ENCODE assay signal across 8 cellular contexts in genomic region chr21:42309753-42310213, GRCh38. TPM values are rescaled to one million over a fixed set of nuclear protein-coding genes. Genes with fewer than 3 reads are reported as not detected.
A peak's percentile ranks its signal among the peaks of the same experiment; 100 is the strongest.
DNase-seq lines count a peak whose midpoint lies in the region; ATAC-seq and TF ChIP-seq lines count a peak whose summit lies in the region.

No MANE protein-coding gene starts in this region.

- peaks cover 16% of the 10 kb centered on the region for H3K27me3 Mint-ChIP-seq in T-helper 17 cell

- peak overlapping the region; percentile 35 for H3K4me2 ChIP-seq in Loucy (ENCODE audit: low read depth, low read length, poor library complexity, severe bottlenecking)

- no peaks in the 10 kb centered on the region for H3K9me2 ChIP-seq in Loucy (replicated peaks; ENCODE audit: low read depth, low read length)

- peak; percentile 21 for DNase-seq in EH (ENCODE audit: low read depth)
- peak; percentile 44 to 64 (median 52) for DNase-seq in T-helper 17 cell
- DNase-seq in anterior cingulate cortex (lab: John Stamatoyannopoulos, UW) = peak in 32 of 58 donors; percentile 4 to 73 (median 26)
- DNase-seq in iPS DF 19.7 (ENCODE audit: low read depth, low spot score) = peak; percentile 28
- peak; percentile 90 for DNase-seq in spleen

- no peaks in the 10 kb centered on the region for H3F3A ChIP-seq in Loucy (ENCODE audit: low read depth)

- H3K36me3 Mint-ChIP-seq in T-helper 17 cell (ENCODE audit: low read depth) = no peaks in the 10 kb centered on the region

- H3K79me2 ChIP-seq in Loucy (ENCODE audit: insufficient read depth, low read length) = peaks cover 11% of the 10 kb centered on the region; the same call in 1 of the 2 replicates

- no peak overlapping the region for H3K27ac Mint-ChIP-seq in T-helper 17 cell

- H4K20me1 ChIP-seq in Loucy (ENCODE audit: insufficient read depth, low read length, poor library complexity, severe bottlenecking) = no peaks in the 10 kb centered on the region

- H3K9me3 ChIP-seq in Loucy (ENCODE audit: insufficient read depth, low read depth, low read length) (no peaks in the 10 kb centered on the region), T-helper 17 cell (ENCODE audit: control insufficient read depth, low read length, poor library complexity, severe bottlenecking) (no peaks in the 10 kb centered on the region), spleen (no peaks in the 10 kb centered on the region)

- peak overlapping the region in 2 of 8 donors; percentile 9 to 47 for H3K27ac ChIP-seq in spleen

- TF ChIP-seq POLR2A in spleen (IDR thresholded peaks at IDR 0.05) = no peak

- no peak overlapping the region for H2AFZ ChIP-seq in Loucy (ENCODE audit: low read length)

- no peaks in the 10 kb centered on the region for H3K36me3 ChIP-seq in Loucy (ENCODE audit: insufficient read depth, low read length)
- no peaks in the 10 kb centered on the region for H3K36me3 ChIP-seq in spleen

- no peak overlapping the region for H3K4me3 Mint-ChIP-seq in T-helper 17 cell

- H3K4me1 ChIP-seq in Loucy (ENCODE audit: insufficient read depth, low read length, poor library complexity, severe bottlenecking) = peaks cover 75% of the 10 kb centered on the region
- peaks cover 9 to 60% (median 32%) of the 10 kb centered on the region in 6 donors for H3K4me1 ChIP-seq in spleen

- H3K4me3 ChIP-seq in Loucy (ENCODE audit: low read length, poor library complexity, severe bottlenecking) (no peak overlapping the region), spleen (peak overlapping the region in 1 of 8 donors; percentile 32)

- intact Hi-C loops in spleen (cut with DNase I; ENCODE audit: low total_unique reads) = no loop called here

- 6 to 13% (median 8%) methylated on average over 15 to 22 of the region's 22 CpGs for WGBS in spleen, 5 donors

- H3K27me3 ChIP-seq in Loucy (ENCODE audit: insufficient read depth, low read length, poor library complexity, severe bottlenecking) (no peaks in the 10 kb centered on the region), spleen (replicated peaks in 1 of 7) (peaks cover 0 to 58% (median 15%) of the 10 kb centered on the region in 7 donors)

- ATAC-seq in T-helper 17 cell = peak; percentile 77
- no peak for ATAC-seq in HG02678 (IDR thresholded peaks at IDR 0.05; ENCODE audit: unreplicated experiment)
- no peak for ATAC-seq in HG03571 (IDR thresholded peaks at IDR 0.05; ENCODE audit: unreplicated experiment)

- peak overlapping the region; percentile 45 for H3K9ac ChIP-seq in Loucy (ENCODE audit: low read depth, low read length, poor library complexity, severe bottlenecking)

- peaks cover 4% of the 10 kb centered on the region for H3K4me1 Mint-ChIP-seq in T-helper 17 cell

- TF ChIP-seq CTCF in Loucy (conservative IDR thresholded peaks at IDR 0.05; ENCODE audit: low read length) (peak; percentile 92), spleen (IDR thresholded peaks at IDR 0.05 in 8 of 11, conservative IDR thresholded peaks at IDR 0.05 in 3 of 11) (peak; percentile 60 to 92 (median 76))

RNA-seq across cellular contexts. Expression of gene TFF3, which starts 5.4 kb away (rescaled TPM):
- total RNA-seq in T-helper 17 cell (not detected), spleen (100 to 1,000 TPM in 2 of 7 donors, 10 to 100 TPM in 5; 38.1 to 123 (median 72.9) TPM)
- polyA plus RNA-seq in spleen = 10 to 100 TPM; 28.9 to 77.8 (median 48.3) TPM

RNA-seq across cellular contexts. Expression of gene TFF2, which starts 41.0 kb away (rescaled TPM):
- total RNA-seq in T-helper 17 cell (not detected), spleen (not detected)
- polyA plus RNA-seq in spleen = under 1 TPM in 1 of 3 donors, not detected in 2; 0.14 TPM

RNA-seq across cellular contexts. Expression of gene TFF1, which starts 56.6 kb away (rescaled TPM):
- total RNA-seq in T-helper 17 cell (not detected), spleen (not detected)
- polyA plus RNA-seq in spleen = not detected

Comparison
In these comparisons a context has a peak if more than half of its experiments do, and no peak if none do; other contexts are left out.
1. DNase-seq: peak in every context shown above with its lines; median percentile 90 in spleen; 52 in T-helper 17 cell; 28 in iPS DF 19.7; 26 in anterior cingulate cortex; 21 in EH.
2. RNA of gene TFF3, which starts 5.4 kb away (total RNA-seq): 38.1 to 123 TPM in spleen; not detected in T-helper 17 cell; every median in the first group is over 10 times any median in the second.